In the genomic region with DNA sequence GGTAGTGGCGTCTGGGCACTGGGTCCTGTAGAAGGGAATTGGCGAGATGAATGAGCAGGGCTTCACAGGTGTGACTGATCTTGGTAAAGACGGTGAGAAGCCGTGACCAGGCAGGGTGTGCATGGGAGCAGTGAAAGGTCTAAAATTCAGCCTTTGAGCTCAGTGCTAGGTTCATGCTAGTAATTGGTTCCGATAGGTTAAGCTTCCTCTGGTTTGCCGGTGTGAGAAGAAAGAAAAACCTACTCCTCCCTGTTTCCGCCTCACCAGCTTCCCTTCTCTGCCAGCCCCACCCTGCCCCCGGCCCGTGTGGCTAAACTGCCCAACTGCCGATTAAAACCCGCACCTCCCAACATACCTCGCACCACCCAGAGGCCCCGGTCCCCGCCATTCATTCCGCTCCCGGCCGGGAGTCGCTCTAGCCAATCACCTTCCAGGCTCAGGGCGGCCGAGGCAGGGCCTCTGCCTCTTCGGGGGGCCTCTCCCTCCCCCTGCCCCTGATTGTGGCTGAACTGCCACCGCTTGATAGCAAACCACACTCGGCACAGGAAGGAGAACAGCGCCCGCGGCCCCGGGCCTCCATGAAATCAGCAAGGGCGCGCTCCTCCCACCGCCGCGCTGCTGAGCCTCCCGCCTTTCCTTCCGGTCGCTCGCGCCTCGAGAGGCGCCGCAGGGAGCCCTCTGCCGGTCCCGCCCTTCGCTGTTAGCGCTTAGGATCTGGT, we compare ENCODE assay signal across 8 cellular contexts. TPM values are rescaled to one million over a fixed set of nuclear protein-coding genes. Genes with fewer than 3 reads are reported as not detected.
DNase-seq lines count a peak whose midpoint lies in the region; ATAC-seq, FAIRE-seq and TF ChIP-seq lines count a peak whose summit lies in the region.

No MANE protein-coding gene starts in this region.

- DNase-seq in AG09309 (ENCODE audit: low read depth): no peak
- peak; percentile 92 for DNase-seq in NCI-H345 (lab: John Stamatoyannopoulos, UW)
- peak; percentile 67 to 79 (median 72) for DNase-seq in activated CD4-positive, CD25-positive, alpha-beta regulatory T cell (lab: John Stamatoyannopoulos, UW)
- DNase-seq in central memory CD4-positive, alpha-beta T cell: peak; percentile 94
- DNase-seq in keratinocyte (ENCODE audit: low read depth, low spot score): no peak
- DNase-seq in stimulated activated CD4-positive, alpha-beta T cell treated with anti-CD3 and anti-CD28 coated beads, Interleukin-15, amount 100 ng/mL, for 1 hour (ENCODE audit: low read depth in 1 of 2, low spot score in 1 of 2): peak; percentile 74 to 79

- no peaks in the 10 kb centered on the region for H4K20me1 ChIP-seq in keratinocyte (ENCODE audit: control insufficient read depth, extremely low read depth, insufficient read depth, low read length)

- H3K9me1 ChIP-seq in keratinocyte (ENCODE audit: control insufficient read depth, extremely low read depth, insufficient read depth, low read length): no peaks in the 10 kb centered on the region

- no peaks in the 10 kb centered on the region for H3K9me3 ChIP-seq in keratinocyte (ENCODE audit: control insufficient read depth, low read depth, low read length)

- peak overlapping the region; percentile 98 for H2AFZ ChIP-seq in keratinocyte (ENCODE audit: control insufficient read depth, low read length)

- no peaks in the 10 kb centered on the region for H3K36me3 ChIP-seq in keratinocyte (ENCODE audit: control insufficient read depth in 2 of 2, extremely low read depth in 1 of 2, insufficient read depth in 2 of 2, low read length in 2 of 2)

- peaks cover 12% of the 10 kb centered on the region for H3K4me1 ChIP-seq in keratinocyte (ENCODE audit: control insufficient read depth, extremely low read depth, insufficient read depth, low read length)

- ATAC-seq in GM19023 (IDR thresholded peaks at IDR 0.05; ENCODE audit: unreplicated experiment): peak; percentile 87
- peak; percentile 68 for ATAC-seq in HG03196 (IDR thresholded peaks at IDR 0.05; ENCODE audit: unreplicated experiment)

- dilution Hi-C loops in keratinocyte (cut with MboI; ENCODE audit: extremely low pct_ligation_motif_present, low sequenced_read_pairs): no loop called here

- H3K4me3 ChIP-seq in AG09309 (ENCODE audit: control insufficient read depth, low read depth, low read length): peak overlapping the region; percentile 82
- H3K4me3 ChIP-seq in keratinocyte (ENCODE audit: control insufficient read depth in 2 of 3, extremely low read depth in 1 of 3, insufficient read depth in 2 of 3, low read depth in 1 of 3, low read length in 3 of 3): peak overlapping the region; percentile 62 to 92 (median 86)

- H3K27me3 ChIP-seq in keratinocyte (ENCODE audit: control insufficient read depth, extremely low read depth, insufficient read depth, low read length): peaks cover 6% of the 10 kb centered on the region

- H3K4me2 ChIP-seq in keratinocyte (ENCODE audit: control insufficient read depth, extremely low read depth, insufficient read depth, low read depth, low read length): peak overlapping the region; percentile 97

- H3K79me2 ChIP-seq in keratinocyte (ENCODE audit: control insufficient read depth, insufficient read depth, low read length): no peaks in the 10 kb centered on the region

- peak overlapping the region; percentile 79 for H3K9ac ChIP-seq in keratinocyte (ENCODE audit: control insufficient read depth, extremely low read depth, insufficient read depth, low read length)

- no peak for FAIRE-seq in keratinocyte (lab: Jason Lieb, UNC)

- TF ChIP-seq CTCF in AG09309 (IDR thresholded peaks at IDR 0.05; ENCODE audit: control insufficient read depth, insufficient read depth, low read depth, low read length, missing control alignments): peak; percentile 33
- peak in 1 of 3 experiments; percentile 49 for TF ChIP-seq CTCF in keratinocyte (optimal IDR thresholded peaks at IDR 0.05 in 1 of 3, IDR thresholded peaks at IDR 0.05 in 1 of 3, conservative IDR thresholded peaks at IDR 0.05 in 1 of 3; ENCODE audit: extremely low read depth in 1 of 3, insufficient read depth in 2 of 3, low read length in 3 of 3)

- H3K27ac ChIP-seq in keratinocyte (ENCODE audit: control insufficient read depth, insufficient read depth, low read length): peak overlapping the region; percentile 71

RNA-seq across cellular contexts. Expression of a gene that starts 7.3 kb away (rescaled TPM):
- polyA plus RNA-seq in keratinocyte: 0.02 to 0.05 TPM (median 0.03 TPM) in 3 replicates
- not detected for polyA plus RNA-seq in keratinocyte (2011; ENCODE audit: low read depth)
- polyA plus RNA-seq in keratinocyte (2011; cell fraction: cytosol; rRNA removed): 0.04 and 0.05 TPM in 2 replicates
- 0.09 and 0.16 TPM in 2 replicates for polyA plus RNA-seq in keratinocyte (2011; cell fraction: nucleus; rRNA removed)
- 0.07 TPM in 1 of 2 replicates, not detected in the other for polyA plus RNA-seq in keratinocyte (2012; ENCODE audit: low replicate concordance)
- not detected in 3 replicates for polyA minus RNA-seq in keratinocyte
- polyA minus RNA-seq in keratinocyte (2011; cell fraction: cytosol; rRNA and poly(A)+ RNA removed): not detected
- polyA minus RNA-seq in keratinocyte (2011; cell fraction: nucleus; rRNA and poly(A)+ RNA removed): not detected in 2 replicates

Comparison
In these comparisons a context has a peak if more than half of its experiments do, and no peak if none do; other contexts are left out.
1. DNase-seq: peak in NCI-H345 (single experiment), activated CD4-positive, CD25-positive, alpha-beta regulatory T cell (4 of 4), central memory CD4-positive, alpha-beta T cell (single experiment) and stimulated activated CD4-positive, alpha-beta T cell treated with anti-CD3 and anti-CD28 coated beads, Interleukin-15, amount 100 ng/mL, for 1 hour (2 of 2); none in AG09309 (single experiment) and keratinocyte (single experiment).